19 cellular contexts compared by ENCODE assay signal in genomic region chrX:69189972-69190371, GRCh38. TPM values are rescaled to one million over a fixed set of nuclear protein-coding genes. Genes with fewer than 3 reads are reported as not detected.
DNase-seq lines count a peak whose midpoint lies in the region; ATAC-seq and TF ChIP-seq lines count a peak whose summit lies in the region.
"Had no signal": no experiment of that assay in that cellular context is flagged by ENCODE, and none has a peak within 500 bp of the region (broad histone marks: within the 10 kb centered on the region; RNA-seq: fewer than 3 reads in every experiment).

No MANE protein-coding gene starts in this region.

- H3K27me3 ChIP-seq in heart left ventricle (peaks cover 0 to 21% (median 0%) of the 10 kb centered on the region in 9 donors), testis (no peaks in the 10 kb centered on the region)
- H3K27me3 ChIP-seq: neutrophil had no signal

- no peak for TF ChIP-seq CTCF in brain (conservative IDR thresholded peaks at IDR 0.05)
- TF ChIP-seq CTCF in heart left ventricle (IDR thresholded peaks at IDR 0.05): no peak
- TF ChIP-seq CTCF in testis (IDR thresholded peaks at IDR 0.05): no peak

- peak overlapping the region in 1 of 5 experiments; percentile 12 for H3K4me3 Mint-ChIP-seq in brain
- H3K4me3 Mint-ChIP-seq in activated T-cell treated with anti-CD3 and anti-CD28 coated beads, Interleukin-2, amount 50 U/mL, for 72 hours: no peak overlapping the region
- H3K4me3 Mint-ChIP-seq: B cell; dendritic cell treated with granulocyte-macrophage colony-stimulating factor and Interleukin-4, amounts not matched to agents 40 ng/mL and 50 ng/mL, for 4 days; memory B cell had no signal

- H3K9me3 Mint-ChIP-seq in brain: peaks cover 0 to 2% (median 0%) of the 10 kb centered on the region in 5 experiments
- no peaks in the 10 kb centered on the region for H3K9me3 Mint-ChIP-seq in activated T-cell treated with anti-CD3 and anti-CD28 coated beads, Interleukin-2, amount 50 U/mL, for 72 hours
- H3K9me3 Mint-ChIP-seq: dendritic cell treated with granulocyte-macrophage colony-stimulating factor and Interleukin-4, amounts not matched to agents 40 ng/mL and 50 ng/mL, for 4 days; memory B cell had no signal

- no peak overlapping the region for H3K4me3 ChIP-seq in heart left ventricle
- no peak overlapping the region for H3K4me3 ChIP-seq in testis
- H3K4me3 ChIP-seq: esophagus muscularis mucosa had no signal

- ATAC-seq in heart left ventricle: peak; percentile 49 to 66 (median 56)
- ATAC-seq in activated T-cell treated with anti-CD3 and anti-CD28 coated beads, Interleukin-2, amount 50 U/mL, for 72 hours (replicated peaks in 1 of 2): no peak
- ATAC-seq: stimulated activated naive CD8-positive, alpha-beta T cell treated with anti-CD3 and anti-CD28 coated beads, Interleukin-15, Interleukin-2, amounts not matched to agents 100 U/mL and 50 U/mL, for 24 hours had no signal

- WGBS in heart left ventricle, 4 donors: 56 to 69% (median 64%) methylated on average over 8 of the region's 8 CpGs
- WGBS in testis, 2 donors: 46 to 66% methylated on average over 5 to 6 of the region's 8 CpGs

- H3K36me3 ChIP-seq in heart left ventricle: no peaks in the 10 kb centered on the region
- no peaks in the 10 kb centered on the region for H3K36me3 ChIP-seq in testis (ENCODE audit: low read depth, missing control alignments)
- H3K36me3 ChIP-seq: esophagus muscularis mucosa, neutrophil had no signal

- no peaks in the 10 kb centered on the region for H3K36me3 Mint-ChIP-seq in brain
- H3K36me3 Mint-ChIP-seq in activated T-cell treated with anti-CD3 and anti-CD28 coated beads, Interleukin-2, amount 50 U/mL, for 72 hours (ENCODE audit: insufficient read depth in 2 of 2): no peaks in the 10 kb centered on the region
- H3K36me3 Mint-ChIP-seq: memory B cell had no signal

- no peaks in the 10 kb centered on the region for H3K9me3 ChIP-seq in heart left ventricle
- H3K9me3 ChIP-seq in testis: no peaks in the 10 kb centered on the region
- H3K9me3 ChIP-seq: esophagus muscularis mucosa, neutrophil had no signal

- intact Hi-C loops in heart left ventricle (cut with DNase I) (no loop called here), testis (cut with DNase I; ENCODE audit: low total_unique reads) (no loop called here)

- H3K27ac Mint-ChIP-seq in brain: peak overlapping the region in 4 of 5 experiments; percentile 24 to 91 (median 84)
- H3K27ac Mint-ChIP-seq in activated T-cell treated with anti-CD3 and anti-CD28 coated beads, Interleukin-2, amount 50 U/mL, for 72 hours: no peak overlapping the region
- H3K27ac Mint-ChIP-seq: B cell; dendritic cell treated with granulocyte-macrophage colony-stimulating factor and Interleukin-4, amounts not matched to agents 40 ng/mL and 50 ng/mL, for 4 days; memory B cell had no signal

- no peaks in the 10 kb centered on the region for H3K27me3 Mint-ChIP-seq in brain
- H3K27me3 Mint-ChIP-seq in activated T-cell treated with anti-CD3 and anti-CD28 coated beads, Interleukin-2, amount 50 U/mL, for 72 hours (ENCODE audit: low read depth): peaks cover 14% of the 10 kb centered on the region
- H3K27me3 Mint-ChIP-seq: B cell, memory B cell had no signal

- H3K4me1 ChIP-seq in heart left ventricle: no peaks in the 10 kb centered on the region
- peaks cover 4% of the 10 kb centered on the region for H3K4me1 ChIP-seq in testis
- H3K4me1 ChIP-seq: esophagus muscularis mucosa had no signal

- TF ChIP-seq POLR2A in heart left ventricle (IDR thresholded peaks at IDR 0.05) (no peak), testis (IDR thresholded peaks at IDR 0.05) (no peak)

- H3K4me1 Mint-ChIP-seq in brain: peaks cover 30% of the 10 kb centered on the region
- no peaks in the 10 kb centered on the region for H3K4me1 Mint-ChIP-seq in activated T-cell treated with anti-CD3 and anti-CD28 coated beads, Interleukin-2, amount 50 U/mL, for 72 hours (ENCODE audit: low read depth)
- H3K4me1 Mint-ChIP-seq: B cell, memory B cell had no signal

- H3K27ac ChIP-seq in heart left ventricle (peak overlapping the region in 3 of 12 donors; percentile 19 to 34 (median 29)), testis (peak overlapping the region in 1 of 2 donors; percentile 24)
- H3K27ac ChIP-seq: esophagus muscularis mucosa, neutrophil had no signal

- DNase-seq in heart left ventricle (peak in 3 of 5 donors; percentile 23 to 65 (median 29)), midbrain (lab: John Stamatoyannopoulos, UW) (peak; percentile 58), testis (peak; percentile 56), DMS53 (lab: John Stamatoyannopoulos, UW) (no peak), GF-D8 (lab: John Stamatoyannopoulos, UW) (no peak)
- no peak for DNase-seq in activated T-cell treated with anti-CD3 and anti-CD28 coated beads, Interleukin-2, amount 50 U/mL, for 72 hours
- no peak for DNase-seq in stimulated activated CD4-positive, alpha-beta T cell treated with anti-CD3 and anti-CD28 coated beads, Interleukin-4, amount 100 ng/mL, for 24 hours
- DNase-seq: activated gamma-delta T cell; DMS79; GOT3; NCI-H1436 treated with DMSO at 0.1 percent for 48 hours; SHP77 treated with DMSO at 0.1 percent for 48 hours; stimulated activated naive CD8-positive, alpha-beta T cell treated with anti-CD3 and anti-CD28 coated beads, Interleukin-15, Interleukin-2, amounts not matched to agents 100 U/mL and 50 U/mL, for 24 hours had no signal

RNA-seq across cellular contexts. Expression of gene PJA1, which starts 24.7 kb away (rescaled TPM):
- polyA plus RNA-seq in brain (ENCODE audit: insufficient read depth, low read depth, low replicate concordance): 105 TPM
- total RNA-seq in heart left ventricle: 10 to 100 TPM in 8 of 9 donors, 1 to 10 TPM in 1; 7.8 to 20.1 (median 14.4) TPM
- 10 to 100 TPM in 1 of 2 donors, 1 to 10 TPM in 1; 4.3 to 17.9 TPM for polyA plus RNA-seq in heart left ventricle
- total RNA-seq in testis: 100 to 1,000 TPM in 1 of 2 donors, 10 to 100 TPM in 1; 56.6 to 101 TPM
- 61.8 TPM for polyA plus RNA-seq in testis (ENCODE audit: insufficient read depth, low read depth, low replicate concordance)
- total RNA-seq in activated T-cell treated with anti-CD3 and anti-CD28 coated beads, Interleukin-2, amount 50 U/mL, for 72 hours: 10 to 100 TPM; 26.3 to 27.4 TPM

Comparison
In these comparisons a context has a peak if more than half of its experiments do, and no peak if none do; other contexts are left out.
1. ATAC-seq: peak in heart left ventricle (4 of 4); none in activated T-cell treated with anti-CD3 and anti-CD28 coated beads, Interleukin-2, amount 50 U/mL, for 72 hours (0 of 2).
2. DNase-seq: peak in heart left ventricle (3 of 5), midbrain (single experiment) and testis (single experiment); none in activated T-cell treated with anti-CD3 and anti-CD28 coated beads, Interleukin-2, amount 50 U/mL, for 72 hours (0 of 2), DMS53 (single experiment), stimulated activated CD4-positive, alpha-beta T cell treated with anti-CD3 and anti-CD28 coated beads, Interleukin-4, amount 100 ng/mL, for 24 hours (single experiment) and GF-D8 (single experiment).